ENCODE assay signal across 8 cellular contexts in the genomic region with DNA sequence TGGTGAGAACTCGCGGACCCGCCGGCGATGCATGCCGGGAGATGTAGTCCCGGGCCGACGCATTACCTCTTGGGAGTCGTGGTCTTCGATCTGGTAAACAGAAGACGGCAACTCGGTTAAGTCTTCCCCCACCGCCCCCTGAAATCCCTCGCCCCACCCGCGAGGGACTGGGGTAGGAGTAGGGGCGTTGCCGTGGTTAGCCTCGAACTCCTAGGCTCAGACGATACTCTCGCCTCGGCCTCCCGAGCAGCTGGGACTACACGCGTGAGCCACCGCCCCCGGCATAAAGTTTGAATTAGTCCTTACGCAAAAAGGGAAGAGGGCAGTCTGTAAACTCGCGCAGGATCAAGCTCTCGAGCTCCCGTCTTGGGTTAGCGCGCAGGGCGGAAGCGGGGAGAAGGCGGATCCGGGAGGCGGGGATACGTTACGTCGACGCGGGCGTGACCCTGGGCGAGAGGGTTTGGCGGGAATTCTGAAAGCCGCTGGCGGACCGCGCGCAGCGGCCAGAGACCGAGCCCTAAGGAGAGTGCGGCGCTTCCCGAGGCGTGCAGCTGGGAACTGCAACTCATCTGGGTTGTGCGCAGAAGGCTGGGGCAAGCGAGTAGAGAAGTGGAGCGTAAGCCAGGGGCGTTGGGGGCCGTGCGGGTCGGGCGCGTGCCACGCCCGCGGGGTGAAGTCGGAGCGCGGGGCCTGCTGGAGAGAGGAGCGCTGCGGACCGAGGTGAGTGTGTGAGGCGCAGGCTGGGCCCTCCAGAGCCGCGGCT. TPM values are rescaled to one million over a fixed set of nuclear protein-coding genes. Genes with fewer than 3 reads are reported as not detected.
A peak's percentile ranks its signal among the peaks of the same experiment; 100 is the strongest.
DNase-seq lines count a peak whose midpoint lies in the region; ATAC-seq and TF ChIP-seq lines count a peak whose summit lies in the region.

TSS of gene RAD51 (plus strand) at position 469 of the 763 bp plus-strand sequence. CDS start 3,585 bp downstream, outside the sequence.

- no peaks in the 10 kb centered on the region for H3K9me2 ChIP-seq in GM23338 (ENCODE audit: insufficient read depth)

- H3K36me3 Mint-ChIP-seq in GM23338 (ENCODE audit: low read depth) (peaks cover 30% of the 10 kb centered on the region), naive B cell (peaks cover under 1 to 2% of the 10 kb centered on the region in 2 donors)
- H3K36me3 Mint-ChIP-seq in activated T-helper 1 cell treated with anti-CD3 and anti-CD28 coated beads, Interleukin-12 subunit alpha, Interleukin-12 subunit beta, Interleukin-2, Interleukin-4 antibody, amounts not matched to agents 30 ng/mL and 10 ng/mL and 1 ng/mL, durations not matched to agents 14 hours and 24 hours and 36 hours (ENCODE audit: low read depth) = peaks cover 22% of the 10 kb centered on the region
- peaks cover 71% of the 10 kb centered on the region for H3K36me3 Mint-ChIP-seq in stimulated activated effector memory CD8-positive, alpha-beta T cell treated with anti-CD3 and anti-CD28 coated beads, Interleukin-12 subunit alpha, Interleukin-12 subunit beta, amount 100 ng/mL, for 72 hours

- TF ChIP-seq CTCF in GM23338 (conservative IDR thresholded peaks at IDR 0.05; ENCODE audit: low read depth in 2 of 2) = no peak

- peak within 1 kb of the TSS; percentile 99 for H2AFZ ChIP-seq in GM23338

- H3F3A ChIP-seq in GM23338 (replicated peaks; ENCODE audit: low read depth) = peaks cover 15% of the 10 kb centered on the region

- no peaks in the 10 kb centered on the region; the same call in 1 of the 2 replicates for H4K20me1 ChIP-seq in GM23338 (replicated peaks; ENCODE audit: insufficient read depth)

- H3K4me1 ChIP-seq in GM23338 (ENCODE audit: insufficient read depth) = peaks cover 7% of the 10 kb centered on the region; the same call in 1 of the 2 replicates

- H3K4me2 ChIP-seq in GM23338 = peak within 1 kb of the TSS; percentile 99

- DNase-seq in Daoy (ENCODE audit: low read depth) (peak; percentile 96), GM23338 (ENCODE audit: low spot score) (peak; percentile 97), LHCN-M2 (ENCODE audit: low read depth) (peak; percentile 94), RPMI7951 (ENCODE audit: low read depth) (peak; percentile 92), fibroblast of gingiva (ENCODE audit: low read depth) (peak; percentile 94), naive B cell (peak; percentile 93)
- peak; percentile 91 for DNase-seq in activated T-helper 1 cell treated with anti-CD3 and anti-CD28 coated beads, Interleukin-12 subunit alpha, Interleukin-12 subunit beta, Interleukin-2, Interleukin-4 antibody, amounts not matched to agents 30 ng/mL and 10 ng/mL and 1 ng/mL, durations not matched to agents 14 hours and 24 hours and 36 hours (ENCODE audit: low spot score)
- DNase-seq in stimulated activated effector memory CD8-positive, alpha-beta T cell treated with anti-CD3 and anti-CD28 coated beads, Interleukin-12 subunit alpha, Interleukin-12 subunit beta, amount 100 ng/mL, for 72 hours (ENCODE audit: low spot score in 2 of 2) = peak; percentile 76 to 95

- H3K4me3 Mint-ChIP-seq in GM23338 (peak within 1 kb of the TSS; percentile 100), naive B cell (peak within 1 kb of the TSS; percentile 92 to 99 (median 99))
- H3K4me3 Mint-ChIP-seq in activated T-helper 1 cell treated with anti-CD3 and anti-CD28 coated beads, Interleukin-12 subunit alpha, Interleukin-12 subunit beta, Interleukin-2, Interleukin-4 antibody, amounts not matched to agents 30 ng/mL and 10 ng/mL and 1 ng/mL, durations not matched to agents 14 hours and 24 hours and 36 hours = peak within 1 kb of the TSS; percentile 96
- H3K4me3 Mint-ChIP-seq in stimulated activated effector memory CD8-positive, alpha-beta T cell treated with anti-CD3 and anti-CD28 coated beads, Interleukin-12 subunit alpha, Interleukin-12 subunit beta, amount 100 ng/mL, for 72 hours = peak within 1 kb of the TSS; percentile 96

- peaks cover 35% of the 10 kb centered on the region for H3K79me2 ChIP-seq in GM23338 (replicated peaks; ENCODE audit: insufficient read depth)

- H3K27me3 ChIP-seq in GM23338 (ENCODE audit: insufficient read depth) = no peaks in the 10 kb centered on the region

- no peaks in the 10 kb centered on the region for H3K9me3 Mint-ChIP-seq in GM23338
- no peaks in the 10 kb centered on the region for H3K9me3 Mint-ChIP-seq in activated T-helper 1 cell treated with anti-CD3 and anti-CD28 coated beads, Interleukin-12 subunit alpha, Interleukin-12 subunit beta, Interleukin-2, Interleukin-4 antibody, amounts not matched to agents 30 ng/mL and 10 ng/mL and 1 ng/mL, durations not matched to agents 14 hours and 24 hours and 36 hours
- no peaks in the 10 kb centered on the region for H3K9me3 Mint-ChIP-seq in naive B cell
- no peaks in the 10 kb centered on the region for H3K9me3 Mint-ChIP-seq in stimulated activated effector memory CD8-positive, alpha-beta T cell treated with anti-CD3 and anti-CD28 coated beads, Interleukin-12 subunit alpha, Interleukin-12 subunit beta, amount 100 ng/mL, for 72 hours

- intact Hi-C loops in activated T-helper 1 cell treated with anti-CD3 and anti-CD28 coated beads, Interleukin-12 subunit alpha, Interleukin-12 subunit beta, Interleukin-2, Interleukin-4 antibody, amounts not matched to agents 30 ng/mL and 10 ng/mL and 1 ng/mL, durations not matched to agents 14 hours and 24 hours and 36 hours (cut with micrococcal nuclease) = loop anchor here (1.0 to 2.0 kb wide), 8 partner anchors 16 to 199 kb away; partner anchors contain the start of genes DNAJC17, GCHFR, KNL1 and RMDN3

- H3K27me3 Mint-ChIP-seq in GM23338 (ENCODE audit: insufficient read depth, low read depth, poor library complexity) (peaks cover 15% of the 10 kb centered on the region), naive B cell (no peaks in the 10 kb centered on the region)
- H3K27me3 Mint-ChIP-seq in activated T-helper 1 cell treated with anti-CD3 and anti-CD28 coated beads, Interleukin-12 subunit alpha, Interleukin-12 subunit beta, Interleukin-2, Interleukin-4 antibody, amounts not matched to agents 30 ng/mL and 10 ng/mL and 1 ng/mL, durations not matched to agents 14 hours and 24 hours and 36 hours (ENCODE audit: insufficient read depth) = no peaks in the 10 kb centered on the region

- ATAC-seq in GM23338 (peak; percentile 91), naive B cell (ENCODE audit: low read depth in 2 of 2) (peak; percentile 86)
- peak; percentile 98 for ATAC-seq in stimulated activated effector memory CD8-positive, alpha-beta T cell treated with anti-CD3 and anti-CD28 coated beads, Interleukin-12 subunit alpha, Interleukin-12 subunit beta, amount 100 ng/mL, for 72 hours

- peaks cover 9% of the 10 kb centered on the region for H3K4me1 Mint-ChIP-seq in GM23338
- peaks cover 41% of the 10 kb centered on the region for H3K4me1 Mint-ChIP-seq in activated T-helper 1 cell treated with anti-CD3 and anti-CD28 coated beads, Interleukin-12 subunit alpha, Interleukin-12 subunit beta, Interleukin-2, Interleukin-4 antibody, amounts not matched to agents 30 ng/mL and 10 ng/mL and 1 ng/mL, durations not matched to agents 14 hours and 24 hours and 36 hours (ENCODE audit: low read depth)
- H3K4me1 Mint-ChIP-seq in naive B cell = peaks cover 15 to 26% (median 22%) of the 10 kb centered on the region in 3 donors
- H3K4me1 Mint-ChIP-seq in stimulated activated effector memory CD8-positive, alpha-beta T cell treated with anti-CD3 and anti-CD28 coated beads, Interleukin-12 subunit alpha, Interleukin-12 subunit beta, amount 100 ng/mL, for 72 hours = peaks cover 19% of the 10 kb centered on the region

- H3K27ac Mint-ChIP-seq in GM23338 = peak within 1 kb of the TSS; percentile 97
- peak within 1 kb of the TSS; percentile 91 for H3K27ac Mint-ChIP-seq in activated T-helper 1 cell treated with anti-CD3 and anti-CD28 coated beads, Interleukin-12 subunit alpha, Interleukin-12 subunit beta, Interleukin-2, Interleukin-4 antibody, amounts not matched to agents 30 ng/mL and 10 ng/mL and 1 ng/mL, durations not matched to agents 14 hours and 24 hours and 36 hours
- peak within 1 kb of the TSS; percentile 93 to 99 (median 98) for H3K27ac Mint-ChIP-seq in naive B cell
- peak within 1 kb of the TSS; percentile 98 for H3K27ac Mint-ChIP-seq in stimulated activated effector memory CD8-positive, alpha-beta T cell treated with anti-CD3 and anti-CD28 coated beads, Interleukin-12 subunit alpha, Interleukin-12 subunit beta, amount 100 ng/mL, for 72 hours

- H3K4me3 ChIP-seq in GM23338 = peak within 1 kb of the TSS; percentile 99

- H3K36me3 ChIP-seq in GM23338 (ENCODE audit: insufficient read depth) = peaks cover 16% of the 10 kb centered on the region

- peak within 1 kb of the TSS; percentile 98 for H3K27ac ChIP-seq in GM23338 (ENCODE audit: low read depth)

RNA-seq across cellular contexts. Expression of gene RAD51, which starts in this region (rescaled TPM):
- 17.9 and 18.7 TPM in 2 replicates for total RNA-seq in Daoy (2014; rRNA removed; shearing (Covaris generic))
- 19.4 and 20.3 TPM in 2 replicates for total RNA-seq in GM23338 (2014; rRNA removed; shearing (Covaris generic))
- 19.5 and 26.2 TPM in 2 replicates for polyA plus RNA-seq in GM23338 (2016; fragmentation: Nextera tagmentation; extraction: Ambion mirVana)
- total RNA-seq in LHCN-M2 (2014; rRNA removed) = 14.0 and 16.2 TPM in 2 replicates
- 18.4 TPM for polyA plus RNA-seq in LHCN-M2 (2012)
- total RNA-seq in RPMI7951 (2014; rRNA removed; shearing (Covaris generic)) = 13.8 and 15.7 TPM in 2 replicates
- 62.0 and 62.4 TPM in 2 replicates for total RNA-seq in activated T-helper 1 cell treated with anti-CD3 and anti-CD28 coated beads, Interleukin-12 subunit alpha, Interleukin-12 subunit beta, Interleukin-2, Interleukin-4 antibody, amounts not matched to agents 30 ng/mL and 10 ng/mL and 1 ng/mL, durations not matched to agents 14 hours and 24 hours and 36 hours
- polyA plus RNA-seq in naive B cell (ENCODE audit: low read depth in 6 of 6) = 1 to 10 TPM in 2 of 6 donors, under 1 TPM in 3, not detected in 1; 0.28 to 1.8 (median 0.85) TPM

Comparison
In these comparisons a context has a peak if more than half of its experiments do, and no peak if none do; other contexts are left out.
1. Peak in every context shown above with its lines: DNase-seq, ATAC-seq, H3K4me3 ChIP-seq and H3K27ac ChIP-seq.